ENCODE assay signal across 8 cellular contexts in the genomic region with DNA sequence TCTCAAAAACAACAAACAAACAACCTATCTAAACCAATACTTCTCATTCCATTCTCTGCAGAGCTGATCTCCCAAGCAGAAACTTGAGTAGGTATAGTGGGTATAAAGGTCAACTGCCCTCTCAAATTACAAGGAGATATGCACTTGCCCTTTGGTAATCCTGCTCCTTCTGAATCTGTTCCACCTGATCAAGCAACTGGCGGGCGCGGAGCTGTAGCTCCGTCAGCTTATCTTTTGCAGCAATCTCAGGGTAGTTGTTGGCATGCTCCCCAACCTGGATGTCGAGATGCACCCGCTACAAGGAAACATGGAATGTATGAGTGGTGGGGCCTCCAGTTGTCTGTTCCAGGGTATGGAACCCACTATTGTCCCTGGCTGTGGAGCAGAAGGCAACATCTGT. TPM values are rescaled to one million over a fixed set of nuclear protein-coding genes. Genes with fewer than 3 reads are reported as not detected.
DNase-seq lines count a peak whose midpoint lies in the region; ATAC-seq and TF ChIP-seq lines count a peak whose summit lies in the region.

No MANE protein-coding gene starts in this region.

- peak overlapping the region; percentile 85 for H3K4me3 Mint-ChIP-seq in MCF 10A (ENCODE audit: unreplicated experiment)

- H3K27me3 ChIP-seq in A673 (replicated peaks; ENCODE audit: insufficient read depth, low read depth, low read length, poor library complexity) (no peaks in the 10 kb centered on the region), HL-60 (ENCODE audit: insufficient read depth, poor library complexity, severe bottlenecking) (no peaks in the 10 kb centered on the region), mucosa of rectum (ENCODE audit: control insufficient read depth in 2 of 2, insufficient read depth in 2 of 2, low read length in 2 of 2) (no peaks in the 10 kb centered on the region)

- peak overlapping the region; percentile 88 for H3K4me3 ChIP-seq in A673 (ENCODE audit: low read depth, low read length, poor library complexity, severe bottlenecking)
- peak overlapping the region; percentile 76 for H3K4me3 ChIP-seq in HL-60 (replicated peaks; ENCODE audit: insufficient read depth, low read length)
- H3K4me3 ChIP-seq in mucosa of rectum (ENCODE audit: low read length in 2 of 2): peak overlapping the region; percentile 88 to 96

- TF ChIP-seq CTCF in A673 (conservative IDR thresholded peaks at IDR 0.05; ENCODE audit: low read depth, low read length) (no peak), HL-60 (IDR thresholded peaks at IDR 0.05; ENCODE audit: insufficient read depth, low read length) (no peak), MCF 10A (IDR thresholded peaks at IDR 0.05; ENCODE audit: unreplicated experiment) (no peak)

- H3K4me1 Mint-ChIP-seq in MCF 10A (ENCODE audit: insufficient read depth, unreplicated experiment): peaks cover 10% of the 10 kb centered on the region

- DNase-seq in A673 (ENCODE audit: low spot score) (no peak), HL-60 (ENCODE audit: low read depth in 1 of 2, low spot score in 1 of 2) (no peak), MCF 10A (ENCODE audit: unreplicated experiment) (no peak), SIG-M5 treated with dmso at 0.1 percent for 504 hours (lab: John Stamatoyannopoulos, UW; ENCODE audit: unreplicated experiment) (no peak), NCI-H2171 treated with DMSO at 0.1 percent for 48 hours (lab: John Stamatoyannopoulos, UW) (no peak)
- DNase-seq in stimulated activated CD4-positive, alpha-beta T cell treated with anti-CD3 and anti-CD28 coated beads, Interleukin-15, amount 100 ng/mL, for 24 hours: no peak

- peaks cover 52% of the 10 kb centered on the region for H3K36me3 Mint-ChIP-seq in MCF 10A (ENCODE audit: insufficient read depth, unreplicated experiment)

- H3K36me3 ChIP-seq in A673 (ENCODE audit: insufficient read depth, low read length, poor library complexity, severe bottlenecking) (peaks cover 32% of the 10 kb centered on the region), mucosa of rectum (ENCODE audit: control insufficient read depth in 2 of 2, insufficient read depth in 2 of 2, low read length in 2 of 2) (peaks cover 20 to 26% of the 10 kb centered on the region in 2 donors)

- peak overlapping the region; percentile 87 to 98 for H3K9ac ChIP-seq in mucosa of rectum (ENCODE audit: low read depth in 1 of 2, low read length in 2 of 2)

- ATAC-seq in GM19023 (IDR thresholded peaks at IDR 0.05; ENCODE audit: unreplicated experiment): no peak

- H3K4me1 ChIP-seq in A673 (ENCODE audit: insufficient read depth, low read length, poor library complexity, severe bottlenecking) (peaks cover 6% of the 10 kb centered on the region), mucosa of rectum (ENCODE audit: control insufficient read depth in 2 of 2, insufficient read depth in 2 of 2, low read length in 2 of 2) (peaks cover 15 to 17% of the 10 kb centered on the region in 2 donors)

- CTCF ChIA-PET in A673 (lab: Charles Lee): no interaction called here
- CTCF ChIA-PET in MCF 10A (lab: Yijun Ruan, JAX): interaction anchor here (0.6 to 1.5 kb wide), 6 partner anchors 36 to 556 kb away, joined by 3 to 7 read pairs (median 4); a partner anchor contains a TSS

- intact Hi-C loops in A673 (cut with micrococcal nuclease; ENCODE audit: unreplicated experiment): loop anchor here (5.0 kb wide), 1 partner anchor 216 kb away; a partner anchor contains a TSS
- intact Hi-C loops in MCF 10A (cut with micrococcal nuclease): no loop called here

- no peaks in the 10 kb centered on the region for H3K27me3 Mint-ChIP-seq in MCF 10A (ENCODE audit: insufficient read depth, unreplicated experiment)

- BruUV-seq in A673 (replicated peaks; lab: Mats Ljungman, UMichigan) (no TSS peak), MCF 10A (replicated peaks; lab: Mats Ljungman, UMichigan) (no TSS peak)

- POLR2A ChIA-PET in A673 (lab: Charles Lee; ENCODE audit: low non-redundant PET): no interaction called here
- POLR2A ChIA-PET in MCF 10A (lab: Yijun Ruan, JAX): interaction anchor here (0.7 to 3.7 kb wide), 18 partner anchors 9 to 530 kb away, joined by 3 to 50 read pairs (median 5); a partner anchor contains a TSS

- H3K27ac ChIP-seq in A673 (ENCODE audit: low read depth, low read length, poor library complexity, severe bottlenecking) (peak overlapping the region; percentile 92), HL-60 (replicated peaks) (peak overlapping the region; percentile 84; the same call in 1 of the 2 replicates), mucosa of rectum (ENCODE audit: low read depth in 2 of 2, low read length in 2 of 2) (peak overlapping the region; percentile 99 to 100)

- H3K9me3 ChIP-seq in A673 (ENCODE audit: low read depth, low read length, poor library complexity, severe bottlenecking): no peaks in the 10 kb centered on the region
- no peaks in the 10 kb centered on the region for H3K9me3 ChIP-seq in mucosa of rectum (ENCODE audit: control insufficient read depth in 2 of 2, low read length in 2 of 2)

- H3K9me3 Mint-ChIP-seq in MCF 10A (ENCODE audit: unreplicated experiment): no peaks in the 10 kb centered on the region

- peak overlapping the region; percentile 93 for H3K27ac Mint-ChIP-seq in MCF 10A (ENCODE audit: low read depth, unreplicated experiment)

RNA-seq across cellular contexts. Expression of a gene that starts 1.1 kb away (rescaled TPM):
- total RNA-seq in A673 (2021) (77.6 and 79.5 TPM in 2 replicates), MCF 10A (2022) (49.7 and 58.0 TPM in 2 replicates)

RNA-seq across cellular contexts. Expression of a gene that starts 7.2 kb away (rescaled TPM):
- total RNA-seq in A673 (2021): 119 and 147 TPM in 2 replicates
- 104 and 105 TPM in 2 replicates for total RNA-seq in MCF 10A (2022)

RNA-seq across cellular contexts. Expression of a gene that starts 25.5 kb away (rescaled TPM):
- total RNA-seq in A673 (2021) (111 and 113 TPM in 2 replicates), MCF 10A (2022) (75.1 and 91.1 TPM in 2 replicates)

RNA-seq across cellular contexts. Expression of a gene that starts 39.8 kb away (rescaled TPM):
- total RNA-seq in A673 (2021) (not detected in 2 replicates), MCF 10A (2022) (0.07 TPM in 1 of 2 replicates, not detected in the other)
